1 cellular context compared by ENCODE assay signal in the genomic region with DNA sequence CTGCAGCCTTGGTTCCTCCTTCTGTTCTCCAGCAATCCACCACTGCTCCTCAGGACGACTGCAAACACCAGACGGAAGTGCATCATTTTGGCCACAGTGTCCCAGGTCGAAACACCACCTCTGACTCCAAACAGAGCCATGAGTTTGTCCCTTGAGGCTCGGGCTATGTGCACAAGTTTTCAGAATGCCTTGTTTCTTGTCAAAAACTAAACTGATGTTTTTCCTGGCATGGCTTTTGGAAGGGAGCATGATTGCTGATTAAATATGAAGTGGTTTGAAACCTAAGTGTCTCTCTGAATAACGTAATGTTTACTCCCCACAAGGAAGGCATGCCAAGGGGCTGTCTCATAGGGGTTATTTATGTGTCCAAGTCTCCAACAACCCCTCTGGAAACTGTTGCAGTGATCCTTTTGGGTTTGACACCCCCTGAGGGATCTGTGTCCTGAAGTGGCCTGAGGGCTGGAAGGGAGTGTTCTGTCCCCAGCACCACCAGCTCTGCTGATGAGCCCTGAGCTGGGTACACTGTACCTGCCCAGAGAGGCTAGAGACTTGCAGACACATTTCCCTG.
TF ChIP-seq lines count a peak whose summit lies in the region.

No MANE protein-coding gene starts in this region.

TF ChIP-seq in HEK293, 187 proteins besides CTCF, POLR2A, EP300 and RAD21 (continued from another document):
- TF ChIP-seq, protein P1, sequence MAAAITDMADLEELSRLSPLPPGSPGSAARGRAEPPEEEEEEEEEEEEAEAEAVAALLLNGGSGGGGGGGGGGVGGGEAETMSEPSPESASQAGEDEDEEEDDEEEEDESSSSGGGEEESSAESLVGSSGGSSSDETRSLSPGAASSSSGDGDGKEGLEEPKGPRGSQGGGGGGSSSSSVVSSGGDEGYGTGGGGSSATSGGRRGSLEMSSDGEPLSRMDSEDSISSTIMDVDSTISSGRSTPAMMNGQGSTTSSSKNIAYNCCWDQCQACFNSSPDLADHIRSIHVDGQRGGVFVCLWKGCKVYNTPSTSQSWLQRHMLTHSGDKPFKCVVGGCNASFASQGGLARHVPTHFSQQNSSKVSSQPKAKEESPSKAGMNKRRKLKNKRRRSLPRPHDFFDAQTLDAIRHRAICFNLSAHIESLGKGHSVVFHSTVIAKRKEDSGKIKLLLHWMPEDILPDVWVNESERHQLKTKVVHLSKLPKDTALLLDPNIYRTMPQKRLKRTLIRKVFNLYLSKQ (tag by site-specific recombination; IDR thresholded peaks at IDR 0.05; ENCODE audit: borderline replicate concordance): no peak
- peak; percentile 54 for TF ChIP-seq GLIS1 (tag by site-specific recombination; IDR thresholded peaks at IDR 0.05)
- TF ChIP-seq ZNF202 (tag by site-specific recombination; IDR thresholded peaks at IDR 0.05; ENCODE audit: borderline replicate concordance): no peak
- TF ChIP-seq, protein P2, sequence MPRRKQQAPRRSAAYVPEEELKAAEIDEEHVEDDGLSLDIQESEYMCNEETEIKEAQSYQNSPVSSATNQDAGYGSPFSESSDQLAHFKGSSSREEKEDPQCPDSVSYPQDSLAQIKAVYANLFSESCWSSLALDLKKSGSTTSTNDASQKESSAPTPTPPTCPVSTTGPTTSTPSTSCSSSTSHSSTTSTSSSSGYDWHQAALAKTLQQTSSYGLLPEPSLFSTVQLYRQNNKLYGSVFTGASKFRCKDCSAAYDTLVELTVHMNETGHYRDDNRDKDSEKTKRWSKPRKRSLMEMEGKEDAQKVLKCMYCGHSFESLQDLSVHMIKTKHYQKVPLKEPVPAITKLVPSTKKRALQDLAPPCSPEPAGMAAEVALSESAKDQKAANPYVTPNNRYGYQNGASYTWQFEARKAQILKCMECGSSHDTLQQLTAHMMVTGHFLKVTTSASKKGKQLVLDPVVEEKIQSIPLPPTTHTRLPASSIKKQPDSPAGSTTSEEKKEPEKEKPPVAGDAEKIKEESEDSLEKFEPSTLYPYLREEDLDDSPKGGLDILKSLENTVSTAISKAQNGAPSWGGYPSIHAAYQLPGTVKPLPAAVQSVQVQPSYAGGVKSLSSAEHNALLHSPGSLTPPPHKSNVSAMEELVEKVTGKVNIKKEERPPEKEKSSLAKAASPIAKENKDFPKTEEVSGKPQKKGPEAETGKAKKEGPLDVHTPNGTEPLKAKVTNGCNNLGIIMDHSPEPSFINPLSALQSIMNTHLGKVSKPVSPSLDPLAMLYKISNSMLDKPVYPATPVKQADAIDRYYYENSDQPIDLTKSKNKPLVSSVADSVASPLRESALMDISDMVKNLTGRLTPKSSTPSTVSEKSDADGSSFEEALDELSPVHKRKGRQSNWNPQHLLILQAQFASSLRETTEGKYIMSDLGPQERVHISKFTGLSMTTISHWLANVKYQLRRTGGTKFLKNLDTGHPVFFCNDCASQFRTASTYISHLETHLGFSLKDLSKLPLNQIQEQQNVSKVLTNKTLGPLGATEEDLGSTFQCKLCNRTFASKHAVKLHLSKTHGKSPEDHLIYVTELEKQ (tag by site-specific recombination; IDR thresholded peaks at IDR 0.05; ENCODE audit: borderline replicate concordance): 0 out of 2 replicates have a peak, but pooled peaks have one; percentile 30
- TF ChIP-seq ZNF404 (tag by site-specific recombination; IDR thresholded peaks at IDR 0.05): no peak
- TF ChIP-seq ZSCAN16 (tag by site-specific recombination; IDR thresholded peaks at IDR 0.05): no peak
- TF ChIP-seq ZNF830 (tag by site-specific recombination; IDR thresholded peaks at IDR 0.05; ENCODE audit: low read depth): no peak
- peak; percentile 35; the same call in 1 of the 2 replicates for TF ChIP-seq ZXDB (tag by site-specific recombination; IDR thresholded peaks at IDR 0.05)
- TF ChIP-seq ZNF157 (tag by site-specific recombination; IDR thresholded peaks at IDR 0.05): no peak
- TF ChIP-seq, protein P3, sequence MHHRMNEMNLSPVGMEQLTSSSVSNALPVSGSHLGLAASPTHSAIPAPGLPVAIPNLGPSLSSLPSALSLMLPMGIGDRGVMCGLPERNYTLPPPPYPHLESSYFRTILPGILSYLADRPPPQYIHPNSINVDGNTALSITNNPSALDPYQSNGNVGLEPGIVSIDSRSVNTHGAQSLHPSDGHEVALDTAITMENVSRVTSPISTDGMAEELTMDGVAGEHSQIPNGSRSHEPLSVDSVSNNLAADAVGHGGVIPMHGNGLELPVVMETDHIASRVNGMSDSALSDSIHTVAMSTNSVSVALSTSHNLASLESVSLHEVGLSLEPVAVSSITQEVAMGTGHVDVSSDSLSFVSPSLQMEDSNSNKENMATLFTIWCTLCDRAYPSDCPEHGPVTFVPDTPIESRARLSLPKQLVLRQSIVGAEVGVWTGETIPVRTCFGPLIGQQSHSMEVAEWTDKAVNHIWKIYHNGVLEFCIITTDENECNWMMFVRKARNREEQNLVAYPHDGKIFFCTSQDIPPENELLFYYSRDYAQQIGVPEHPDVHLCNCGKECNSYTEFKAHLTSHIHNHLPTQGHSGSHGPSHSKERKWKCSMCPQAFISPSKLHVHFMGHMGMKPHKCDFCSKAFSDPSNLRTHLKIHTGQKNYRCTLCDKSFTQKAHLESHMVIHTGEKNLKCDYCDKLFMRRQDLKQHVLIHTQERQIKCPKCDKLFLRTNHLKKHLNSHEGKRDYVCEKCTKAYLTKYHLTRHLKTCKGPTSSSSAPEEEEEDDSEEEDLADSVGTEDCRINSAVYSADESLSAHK (tag by site-specific recombination; IDR thresholded peaks at IDR 0.05): peak; percentile 72
- TF ChIP-seq, protein P4, sequence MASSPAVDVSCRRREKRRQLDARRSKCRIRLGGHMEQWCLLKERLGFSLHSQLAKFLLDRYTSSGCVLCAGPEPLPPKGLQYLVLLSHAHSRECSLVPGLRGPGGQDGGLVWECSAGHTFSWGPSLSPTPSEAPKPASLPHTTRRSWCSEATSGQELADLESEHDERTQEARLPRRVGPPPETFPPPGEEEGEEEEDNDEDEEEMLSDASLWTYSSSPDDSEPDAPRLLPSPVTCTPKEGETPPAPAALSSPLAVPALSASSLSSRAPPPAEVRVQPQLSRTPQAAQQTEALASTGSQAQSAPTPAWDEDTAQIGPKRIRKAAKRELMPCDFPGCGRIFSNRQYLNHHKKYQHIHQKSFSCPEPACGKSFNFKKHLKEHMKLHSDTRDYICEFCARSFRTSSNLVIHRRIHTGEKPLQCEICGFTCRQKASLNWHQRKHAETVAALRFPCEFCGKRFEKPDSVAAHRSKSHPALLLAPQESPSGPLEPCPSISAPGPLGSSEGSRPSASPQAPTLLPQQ (tag by site-specific recombination; IDR thresholded peaks at IDR 0.05): 0 out of 2 replicates have a peak, but pooled peaks have one; percentile 29
TF ChIP-seq in HEK293: peak in this region for 22.
